In genomic region chr17:30239089-30239462, GRCh38 we compare ENCODE assay signal across 1 cellular context.
TF ChIP-seq lines count a peak whose summit lies in the region.

No MANE protein-coding gene starts in this region.

TF ChIP-seq in WTC11, 78 proteins besides CTCF, POLR2A, EP300 and RAD21 (continued from another document):
- TF ChIP-seq ATF6 (CRISPR knock-in tag; IDR thresholded peaks at IDR 0.05) (no peak), HMGA2 (CRISPR knock-in tag; IDR thresholded peaks at IDR 0.05) (no peak), GABPB1 (CRISPR knock-in tag; IDR thresholded peaks at IDR 0.05) (no peak), OVOL2 (CRISPR knock-in tag; IDR thresholded peaks at IDR 0.05; ENCODE audit: borderline replicate concordance) (no peak), ERG (CRISPR knock-in tag; IDR thresholded peaks at IDR 0.05) (no peak)
